Comparison of ENCODE assay signal across 21 cellular contexts in genomic region chr2:189260361-189260761, GRCh38.
A peak's percentile ranks its signal among the peaks of the same experiment; 100 is the strongest.
DNase-seq lines count a peak whose midpoint lies in the region; ATAC-seq and TF ChIP-seq lines count a peak whose summit lies in the region.
"Had no signal": no experiment of that assay in that cellular context is flagged by ENCODE, and none has a peak within 500 bp of the region (broad histone marks: within the 10 kb centered on the region; RNA-seq: fewer than 3 reads in every experiment).

No MANE protein-coding gene starts in this region.

- peaks cover 2% of the 10 kb centered on the region; the same call in 1 of the 2 replicates for H3K36me3 Mint-ChIP-seq in HFFc6 (ENCODE audit: low read depth)
- no peaks in the 10 kb centered on the region for H3K36me3 Mint-ChIP-seq in neural progenitor cell
- H3K36me3 Mint-ChIP-seq: natural killer cell treated with Interleukin-12 subunit alpha and Interleukin-12 subunit beta and Interleukin-15 and Interleukin-18, amount 100 ng/mL, for 72 hours had no signal

- H3K9ac ChIP-seq in neural progenitor cell: no peak overlapping the region

- H3K79me2 ChIP-seq in neural progenitor cell (ENCODE audit: low read depth): no peaks in the 10 kb centered on the region

- H3K9me3 Mint-ChIP-seq in HFFc6 (no peaks in the 10 kb centered on the region), neural progenitor cell (no peaks in the 10 kb centered on the region)

- H3F3A ChIP-seq in neural progenitor cell (ENCODE audit: low read depth): no peaks in the 10 kb centered on the region

- peak overlapping the region; percentile 29 for H2AFZ ChIP-seq in neural progenitor cell (replicated peaks)

- H3K27me3 ChIP-seq in neural progenitor cell: no peaks in the 10 kb centered on the region
- H3K27me3 ChIP-seq: colonic mucosa, stomach, upper lobe of left lung had no signal

- no peak overlapping the region; the same call in 1 of the 2 replicates for H3K4me3 Mint-ChIP-seq in HFFc6
- H3K4me3 Mint-ChIP-seq in neural progenitor cell: no peak overlapping the region
- H3K4me3 Mint-ChIP-seq: natural killer cell treated with Interleukin-12 subunit alpha and Interleukin-12 subunit beta and Interleukin-15 and Interleukin-18, amount 100 ng/mL, for 72 hours had no signal

- no peak overlapping the region for H3K4me2 ChIP-seq in neural progenitor cell

- DNase-seq in HFFc6 (no peak), astrocyte of the spinal cord (ENCODE audit: low read depth, low spot score) (peak; percentile 58), neural progenitor cell (ENCODE audit: low spot score) (no peak), hepatic stellate cell (ENCODE audit: low spot score) (no peak), DMS53 (lab: John Stamatoyannopoulos, UW) (no peak)
- DNase-seq: activated CD4-positive, alpha-beta T cell treated with anti-CD3 and anti-CD28 coated beads for 4 hours; activated gamma-delta T cell; aorta; colonic mucosa; DND-41; foreskin melanocyte; KG1; NCI-H1048; NCI-H2029; stimulated activated CD4-positive, alpha-beta T cell treated with anti-CD3 and anti-CD28 coated beads, Interleukin-1b, Interleukin-23, amount 100 ng/mL, for 48 hours; stomach; upper lobe of left lung had no signal

- peaks cover 39% of the 10 kb centered on the region for H3K4me1 Mint-ChIP-seq in HFFc6 (ENCODE audit: low read depth)
- H3K4me1 Mint-ChIP-seq in neural progenitor cell: no peaks in the 10 kb centered on the region

- no peak for TF ChIP-seq CTCF in HFFc6 (IDR thresholded peaks at IDR 0.05)
- no peak for TF ChIP-seq CTCF in astrocyte of the spinal cord (IDR thresholded peaks at IDR 0.05; ENCODE audit: low read depth, low read length)
- no peak for TF ChIP-seq CTCF in neural progenitor cell (IDR thresholded peaks at IDR 0.05)

- peak overlapping the region; percentile 52 for H3K27ac Mint-ChIP-seq in HFFc6
- H3K27ac Mint-ChIP-seq in neural progenitor cell: no peak overlapping the region
- H3K27ac Mint-ChIP-seq: natural killer cell treated with Interleukin-12 subunit alpha and Interleukin-12 subunit beta and Interleukin-15 and Interleukin-18, amount 100 ng/mL, for 72 hours had no signal

- no peaks in the 10 kb centered on the region for H3K4me1 ChIP-seq in neural progenitor cell
- H3K4me1 ChIP-seq: colonic mucosa, prostate gland, upper lobe of left lung had no signal

- no peaks in the 10 kb centered on the region for H3K27me3 Mint-ChIP-seq in HFFc6 (ENCODE audit: insufficient read depth)
- H3K27me3 Mint-ChIP-seq in neural progenitor cell (ENCODE audit: insufficient read depth, low read depth): no peaks in the 10 kb centered on the region
- H3K27me3 Mint-ChIP-seq: natural killer cell treated with Interleukin-12 subunit alpha and Interleukin-12 subunit beta and Interleukin-15 and Interleukin-18, amount 100 ng/mL, for 72 hours had no signal

- H3K36me3 ChIP-seq in neural progenitor cell: no peaks in the 10 kb centered on the region
- H3K36me3 ChIP-seq: colonic mucosa, prostate gland, stomach, upper lobe of left lung had no signal

- H4K20me1 ChIP-seq in neural progenitor cell (ENCODE audit: low read depth): no peaks in the 10 kb centered on the region

- H3K9me3 ChIP-seq in neural progenitor cell (ENCODE audit: low read depth): no peaks in the 10 kb centered on the region
- H3K9me3 ChIP-seq: colonic mucosa, prostate gland, stomach, upper lobe of left lung had no signal

- peak; percentile 59 for ATAC-seq in GM19035 (IDR thresholded peaks at IDR 0.05; ENCODE audit: unreplicated experiment)
- no peak for ATAC-seq in HG03469 (IDR thresholded peaks at IDR 0.05; ENCODE audit: unreplicated experiment)
- ATAC-seq: natural killer cell treated with Interleukin-12 subunit alpha and Interleukin-12 subunit beta and Interleukin-15 and Interleukin-18, amount 100 ng/mL, for 72 hours had no signal

- in situ Hi-C loops in astrocyte of the spinal cord (cut with HindIII; ENCODE audit: low sequenced_read_pairs): no loop called here

- no peak overlapping the region for H3K27ac ChIP-seq in neural progenitor cell
- H3K27ac ChIP-seq: colonic mucosa, prostate gland, stomach, upper lobe of left lung had no signal

- H3K4me3 ChIP-seq in astrocyte of the spinal cord (ENCODE audit: low read depth, low read length) (no peak overlapping the region), neural progenitor cell (no peak overlapping the region)
- H3K4me3 ChIP-seq: colonic mucosa, prostate gland, stomach, upper lobe of left lung had no signal
